Comparison of ENCODE assay signal across 20 cellular contexts in genomic region chr1:12539320-12539704, GRCh38.
A peak's percentile ranks its signal among the peaks of the same experiment; 100 is the strongest.
DNase-seq lines count a peak whose midpoint lies in the region; ATAC-seq and TF ChIP-seq lines count a peak whose summit lies in the region.
"Had no signal": no experiment of that assay in that cellular context is flagged by ENCODE, and none has a peak within 500 bp of the region (broad histone marks: within the 10 kb centered on the region; RNA-seq: fewer than 3 reads in every experiment).

No MANE protein-coding gene starts in this region.

- intact Hi-C loops in ascending aorta (cut with DNase I): no loop called here

- H3K27me3 ChIP-seq in GM23338 (ENCODE audit: insufficient read depth) (no peaks in the 10 kb centered on the region), ascending aorta (no peaks in the 10 kb centered on the region), suprapubic skin (no peaks in the 10 kb centered on the region)
- H3K27me3 ChIP-seq: ovary had no signal

- no peak for TF ChIP-seq POLR2A in suprapubic skin (IDR thresholded peaks at IDR 0.05)

- TF ChIP-seq CTCF in GM23338 (conservative IDR thresholded peaks at IDR 0.05; ENCODE audit: low read depth in 2 of 2) (no peak), ascending aorta (IDR thresholded peaks at IDR 0.05) (no peak), mesothelial cell of epicardium (IDR thresholded peaks at IDR 0.05; ENCODE audit: unreplicated experiment) (no peak), suprapubic skin (IDR thresholded peaks at IDR 0.05) (no peak)

- no peaks in the 10 kb centered on the region for H3K9me2 ChIP-seq in GM23338 (ENCODE audit: insufficient read depth)

- no peak overlapping the region for H3K4me2 ChIP-seq in GM23338

- H3K36me3 Mint-ChIP-seq in GM23338 (ENCODE audit: low read depth) (no peaks in the 10 kb centered on the region), mesothelial cell of epicardium (peaks cover 25% of the 10 kb centered on the region)
- H3K36me3 Mint-ChIP-seq: stimulated activated effector memory CD8-positive, alpha-beta T cell treated with anti-CD3 and anti-CD28 coated beads, Interleukin-12 subunit alpha, Interleukin-12 subunit beta, amount 100 ng/mL, for 72 hours had no signal

- WGBS in suprapubic skin: no CpG with 5 or more reads among the region's 2 CpGs

- H3K27ac ChIP-seq in GM23338 (ENCODE audit: low read depth) (no peak overlapping the region), ascending aorta (peak overlapping the region; percentile 74 to 84), suprapubic skin (peak overlapping the region; percentile 7)

- no peak for TF ChIP-seq EP300 in suprapubic skin (IDR thresholded peaks at IDR 0.05)

- H4K20me1 ChIP-seq in GM23338 (replicated peaks; ENCODE audit: insufficient read depth): no peaks in the 10 kb centered on the region

- no peak for ATAC-seq in GM23338
- ATAC-seq: activated naive CD8-positive, alpha-beta T cell treated with anti-CD3 and anti-CD28 coated beads, Interleukin-2, amount 50 U/mL, for 24 hours; activated T-cell treated with anti-CD3 and anti-CD28 coated beads, Interleukin-2, amount 50 U/mL, for 4 hours; left colon; stimulated activated effector memory CD8-positive, alpha-beta T cell treated with anti-CD3 and anti-CD28 coated beads, Interleukin-12 subunit alpha, Interleukin-12 subunit beta, amount 100 ng/mL, for 72 hours had no signal

- no peaks in the 10 kb centered on the region for H3K79me2 ChIP-seq in GM23338 (replicated peaks; ENCODE audit: insufficient read depth)

- no peak overlapping the region for H3K4me3 Mint-ChIP-seq in GM23338
- H3K4me3 Mint-ChIP-seq in mesothelial cell of epicardium: no peak overlapping the region
- H3K4me3 Mint-ChIP-seq: activated naive CD8-positive, alpha-beta T cell treated with anti-CD3 and anti-CD28 coated beads, Interleukin-2, amount 50 U/mL, for 24 hours; activated T-cell treated with anti-CD3 and anti-CD28 coated beads, Interleukin-2, amount 50 U/mL, for 4 hours; stimulated activated effector memory CD8-positive, alpha-beta T cell treated with anti-CD3 and anti-CD28 coated beads, Interleukin-12 subunit alpha, Interleukin-12 subunit beta, amount 100 ng/mL, for 72 hours had no signal

- H3K27me3 Mint-ChIP-seq in GM23338 (ENCODE audit: insufficient read depth, low read depth, poor library complexity) (no peaks in the 10 kb centered on the region), mesothelial cell of epicardium (ENCODE audit: low read depth) (no peaks in the 10 kb centered on the region)
- H3K27me3 Mint-ChIP-seq: activated naive CD8-positive, alpha-beta T cell treated with anti-CD3 and anti-CD28 coated beads, Interleukin-2, amount 50 U/mL, for 24 hours had no signal

- H3K9me3 Mint-ChIP-seq in GM23338 (no peaks in the 10 kb centered on the region; the same call in 2 of the 3 replicates), mesothelial cell of epicardium (peaks cover 25% of the 10 kb centered on the region)

- peaks cover 15% of the 10 kb centered on the region for H3K4me1 Mint-ChIP-seq in GM23338
- H3K4me1 Mint-ChIP-seq in mesothelial cell of epicardium: peaks cover 47% of the 10 kb centered on the region

- no peak overlapping the region for H3K27ac Mint-ChIP-seq in GM23338
- peak overlapping the region; percentile 88 for H3K27ac Mint-ChIP-seq in mesothelial cell of epicardium
- H3K27ac Mint-ChIP-seq: activated naive CD8-positive, alpha-beta T cell treated with anti-CD3 and anti-CD28 coated beads, Interleukin-2, amount 50 U/mL, for 24 hours; stimulated activated effector memory CD8-positive, alpha-beta T cell treated with anti-CD3 and anti-CD28 coated beads, Interleukin-12 subunit alpha, Interleukin-12 subunit beta, amount 100 ng/mL, for 72 hours had no signal

- no peaks in the 10 kb centered on the region; the same call in 1 of the 2 replicates for H3K4me1 ChIP-seq in GM23338 (ENCODE audit: insufficient read depth)
- H3K4me1 ChIP-seq in ascending aorta: peaks cover 10 to 19% of the 10 kb centered on the region in 2 donors
- peaks cover 19% of the 10 kb centered on the region for H3K4me1 ChIP-seq in suprapubic skin

- DNase-seq in GM23338 (ENCODE audit: low spot score): no peak
- no peak for DNase-seq in ascending aorta (ENCODE audit: low spot score in 2 of 2)
- DNase-seq in mesothelial cell of epicardium (ENCODE audit: low spot score in 2 of 2, unreplicated experiment in 2 of 2): no peak
- no peak for DNase-seq in suprapubic skin (ENCODE audit: low spot score in 2 of 2)
- DNase-seq in NCI-H1436 treated with DMSO at 0.1 percent for 48 hours (lab: John Stamatoyannopoulos, UW): no peak
- no peak for DNase-seq in NCI-H526 (lab: John Stamatoyannopoulos, UW)
- no peak for DNase-seq in NOMO-1 treated with DMSO at 0.1 percent for 48 hours (lab: John Stamatoyannopoulos, UW; ENCODE audit: unreplicated experiment)
- DNase-seq: activated CD4-positive, alpha-beta T cell treated with anti-CD3 and anti-CD28 coated beads, Interleukin-2, amount 50 U/mL, for 48 hours; activated naive CD8-positive, alpha-beta T cell treated with anti-CD3 and anti-CD28 coated beads, Interleukin-2, amount 50 U/mL, for 24 hours; activated T-cell treated with anti-CD3 and anti-CD28 coated beads, Interleukin-2, amount 50 U/mL, for 4 hours; caudate nucleus; effector CD8-positive, alpha-beta T cell; NCI-H1417 treated with DMSO at 0.1 percent for 48 hours; NCI-H446; SHP77; stimulated activated CD4-positive, alpha-beta T cell treated with anti-CD3 and anti-CD28 coated beads, Interleukin-12 subunit alpha, Interleukin-12 subunit beta, amount 100 ng/mL, for 4 hours; T-helper 1 cell had no signal

- H3K36me3 ChIP-seq in GM23338 (ENCODE audit: insufficient read depth) (no peaks in the 10 kb centered on the region), ascending aorta (no peaks in the 10 kb centered on the region), suprapubic skin (no peaks in the 10 kb centered on the region)
- H3K36me3 ChIP-seq: ovary had no signal

- no peak overlapping the region for H3K4me3 ChIP-seq in GM23338
- no peak overlapping the region for H3K4me3 ChIP-seq in ascending aorta
- H3K4me3 ChIP-seq in suprapubic skin: no peak overlapping the region
- H3K4me3 ChIP-seq: ovary had no signal

- peaks cover 0 to 13% of the 10 kb centered on the region in 2 donors for H3K9me3 ChIP-seq in ascending aorta
- peaks cover 3% of the 10 kb centered on the region for H3K9me3 ChIP-seq in suprapubic skin
- H3K9me3 ChIP-seq: ovary had no signal

- H3F3A ChIP-seq in GM23338 (replicated peaks; ENCODE audit: low read depth): no peaks in the 10 kb centered on the region

- H2AFZ ChIP-seq in GM23338: no peak overlapping the region

TF ChIP-seq in GM23338, 12 proteins besides CTCF, POLR2A, EP300 and RAD21:
- TF ChIP-seq JUNB (IDR thresholded peaks at IDR 0.05; ENCODE audit: unreplicated experiment) (no peak), EZH2phosphoT487 (IDR thresholded peaks at IDR 0.05; ENCODE audit: unreplicated experiment) (no peak), ZNF331 (CRISPR knock-in tag; IDR thresholded peaks at IDR 0.05; ENCODE audit: low read depth) (peak; percentile 54), POLR2AphosphoS5 (IDR thresholded peaks at IDR 0.05; ENCODE audit: low read depth) (no peak)
TF ChIP-seq in GM23338: peak in this region for 1.
